Comparison of ENCODE assay signal across 21 cellular contexts in the genomic region with DNA sequence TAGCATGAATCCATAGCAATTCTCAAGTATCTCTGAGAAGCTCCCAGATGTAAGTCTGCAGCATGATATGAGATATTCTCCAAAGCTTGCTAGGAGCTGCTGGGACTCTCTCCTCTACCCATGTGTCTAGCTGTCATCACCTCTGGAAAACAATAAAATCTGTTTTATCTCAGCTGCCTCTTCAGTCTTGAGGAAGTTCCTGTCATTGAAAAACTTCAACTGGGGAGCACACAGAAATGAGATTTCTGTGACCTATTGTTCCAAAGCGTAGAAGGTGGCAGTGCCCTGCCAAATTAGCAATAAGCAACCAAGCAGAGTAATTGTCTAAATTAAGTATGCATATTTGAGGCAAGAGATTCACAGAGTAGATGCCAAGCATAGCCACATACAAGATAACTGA.
DNase-seq lines count a peak whose midpoint lies in the region; ATAC-seq and TF ChIP-seq lines count a peak whose summit lies in the region.
"Had no signal": no experiment of that assay in that cellular context is flagged by ENCODE, and none has a peak within 500 bp of the region (broad histone marks: within the 10 kb centered on the region; RNA-seq: fewer than 3 reads in every experiment).

No MANE protein-coding gene starts in this region.

- no peak overlapping the region for H3K27ac ChIP-seq in mesenchymal stem cell (ENCODE audit: low read length, poor library complexity, severe bottlenecking)
- H3K27ac ChIP-seq: SJCRH30 had no signal

- H3K27me3 ChIP-seq in mesenchymal stem cell (ENCODE audit: control insufficient read depth in 1 of 2, insufficient read depth in 1 of 2, low read length in 2 of 2): no peaks in the 10 kb centered on the region

- no peak overlapping the region for H3K4ac ChIP-seq in mesenchymal stem cell (ENCODE audit: low read depth in 1 of 2, low read length in 2 of 2)

- H3K18ac ChIP-seq in mesenchymal stem cell (ENCODE audit: low read depth in 1 of 2, low read length in 2 of 2): peak overlapping the region in 1 of 2 experiments; percentile 33

- no peak overlapping the region for H3K23ac ChIP-seq in mesenchymal stem cell (ENCODE audit: low read length in 2 of 2)

- no peaks in the 10 kb centered on the region for H3K9me3 ChIP-seq in mesenchymal stem cell (ENCODE audit: control insufficient read depth, low read length)
- H3K9me3 ChIP-seq: SJCRH30 had no signal

- TF ChIP-seq CTCF in choroid plexus epithelial cell (conservative IDR thresholded peaks at IDR 0.05; ENCODE audit: low read depth, low read length): no peak

- no peak overlapping the region for H2BK5ac ChIP-seq in mesenchymal stem cell (ENCODE audit: low read depth, low read length, poor library complexity, severe bottlenecking)

- no peak overlapping the region for H2BK15ac ChIP-seq in mesenchymal stem cell (ENCODE audit: low read depth, poor library complexity, severe bottlenecking)

- H2BK120ac ChIP-seq in mesenchymal stem cell (ENCODE audit: low read depth, low read length): no peak overlapping the region

- no peak overlapping the region for H2BK12ac ChIP-seq in mesenchymal stem cell (ENCODE audit: low read length in 2 of 2)

- no peak overlapping the region for H4K91ac ChIP-seq in mesenchymal stem cell (ENCODE audit: low read length)

- H3K4me3 ChIP-seq in choroid plexus epithelial cell (ENCODE audit: low read depth, low read length) (no peak overlapping the region), mesenchymal stem cell (ENCODE audit: insufficient read depth in 1 of 2, low read depth in 1 of 2, low read length in 2 of 2) (no peak overlapping the region)
- H3K4me3 ChIP-seq: SJCRH30 had no signal

- H4K8ac ChIP-seq in mesenchymal stem cell (ENCODE audit: low read length): no peak overlapping the region

- no peaks in the 10 kb centered on the region for H3K79me1 ChIP-seq in mesenchymal stem cell (replicated peaks; ENCODE audit: low read length, poor library complexity, severe bottlenecking)

- no peak overlapping the region for H3K14ac ChIP-seq in mesenchymal stem cell (ENCODE audit: low read length in 2 of 2)

- no peaks in the 10 kb centered on the region for H3K36me3 ChIP-seq in mesenchymal stem cell (ENCODE audit: control insufficient read depth in 1 of 2, insufficient read depth in 2 of 2, low read depth in 1 of 2, low read length in 2 of 2)
- H3K36me3 ChIP-seq: SJCRH30 had no signal

- no peak overlapping the region for H2AFZ ChIP-seq in mesenchymal stem cell (ENCODE audit: low read depth, low read length)

- H2AK5ac ChIP-seq in mesenchymal stem cell (ENCODE audit: low read length, severe bottlenecking): no peak overlapping the region

- WGBS in mesenchymal stem cell: 44% methylated on average over 1 of the region's 1 CpG

- no peak overlapping the region for H3K9ac ChIP-seq in mesenchymal stem cell (ENCODE audit: low read length)

- H3K4me1 ChIP-seq in mesenchymal stem cell (ENCODE audit: control insufficient read depth, insufficient read depth, low read depth, low read length): peaks cover 3% of the 10 kb centered on the region
- H3K4me1 ChIP-seq: SJCRH30 had no signal

- no peak for ATAC-seq in HG02938 (IDR thresholded peaks at IDR 0.05; ENCODE audit: unreplicated experiment)
- ATAC-seq: Panc1 had no signal

- DNase-seq in ELF-1 (ENCODE audit: low read depth, low spot score) (peak; percentile 2), choroid plexus epithelial cell (ENCODE audit: low read depth) (peak; percentile 70), mesenchymal stem cell (peak; percentile 52), cerebellar cortex (ENCODE audit: low spot score) (no peak)
- no peak for DNase-seq in stimulated activated CD4-positive, alpha-beta T cell treated with anti-CD3 and anti-CD28 coated beads, Interleukin-15, amount 100 ng/mL, for 24 hours
- DNase-seq: CD4-positive, CD25-positive, alpha-beta regulatory T cell; DND-41; H9; HFFc6; KBM-7; MM.1S; NCI-H1048; NCI-H1436; NCI-H187 treated with DMSO at 0.1 percent for 48 hours; NCI-H2107; NCI-H510A treated with DMSO at 0.1 percent for 48 hours; NCI-H748 treated with DMSO at 0.1 percent for 48 hours; SJCRH30 had no signal

- H3K4me2 ChIP-seq in mesenchymal stem cell (ENCODE audit: low read length, poor library complexity, severe bottlenecking): no peak overlapping the region

TF ChIP-seq in PFSK-1, 5 proteins besides CTCF, POLR2A, EP300 and RAD21:
- peak; percentile 65; the same call in 1 of the 2 replicates for TF ChIP-seq SIN3A (IDR thresholded peaks at IDR 0.05; ENCODE audit: borderline replicate concordance, insufficient read depth, low read length)
- TF ChIP-seq POLR2AphosphoS5 (IDR thresholded peaks at IDR 0.05; ENCODE audit: low read depth, low read length): no peak
- TF ChIP-seq TAF1 (IDR thresholded peaks at IDR 0.05; ENCODE audit: borderline replicate concordance, insufficient read depth, low read length): no peak
- TF ChIP-seq FOXP2 (optimal IDR thresholded peaks at IDR 0.05; ENCODE audit: borderline replicate concordance, extremely low read depth, extremely low read length, insufficient read depth): no peak
TF ChIP-seq in PFSK-1: peak in this region for 1.

Comparison
In these comparisons a context has a peak if more than half of its experiments do, and no peak if none do; other contexts are left out.
1. DNase-seq: peak in ELF-1 (single experiment), choroid plexus epithelial cell (single experiment) and mesenchymal stem cell (single experiment); none in stimulated activated CD4-positive, alpha-beta T cell treated with anti-CD3 and anti-CD28 coated beads, Interleukin-15, amount 100 ng/mL, for 24 hours (single experiment) and cerebellar cortex (single experiment).